ENCODE assay signal across 9 cellular contexts in genomic region chr7:47988496-47989386, GRCh38. TPM values are rescaled to one million over a fixed set of nuclear protein-coding genes. Genes with fewer than 3 reads are reported as not detected.
A peak's percentile ranks its signal among the peaks of the same experiment; 100 is the strongest.
DNase-seq lines count a peak whose midpoint lies in the region; TF ChIP-seq lines count a peak whose summit lies in the region.
"Had no signal": no experiment of that assay in that cellular context is flagged by ENCODE, and none has a peak within 500 bp of the region (broad histone marks: within the 10 kb centered on the region; RNA-seq: fewer than 3 reads in every experiment).

No MANE protein-coding gene starts in this region.

- H3K4me3 ChIP-seq in GM12865 (ENCODE audit: low read depth, low read length) (no peak overlapping the region), Loucy (ENCODE audit: low read length, poor library complexity, severe bottlenecking) (no peak overlapping the region), astrocyte of the cerebellum (ENCODE audit: low read depth, low read length) (no peak overlapping the region), neural cell (ENCODE audit: low read length) (no peak overlapping the region)

- no peaks in the 10 kb centered on the region for H3K9me2 ChIP-seq in Loucy (replicated peaks; ENCODE audit: low read depth, low read length)
- H3K9me2 ChIP-seq in neural cell (ENCODE audit: insufficient read depth, low read length), result no peaks in the 10 kb centered on the region

- no peak overlapping the region for H2AFZ ChIP-seq in Loucy (ENCODE audit: low read length)
- no peak overlapping the region for H2AFZ ChIP-seq in neural cell (ENCODE audit: low read depth, low read length)

- H3K79me2 ChIP-seq in Loucy (ENCODE audit: insufficient read depth, low read length) (no peaks in the 10 kb centered on the region), neural cell (replicated peaks; ENCODE audit: insufficient read depth, low read length) (no peaks in the 10 kb centered on the region)

- H3K9me3 ChIP-seq in Loucy (ENCODE audit: insufficient read depth, low read depth, low read length), result no peaks in the 10 kb centered on the region
- H3K9me3 ChIP-seq in neural cell (ENCODE audit: low read length), result no peaks in the 10 kb centered on the region

- H3K4me2 ChIP-seq in Loucy (ENCODE audit: low read depth, low read length, poor library complexity, severe bottlenecking) (no peak overlapping the region), neural cell (ENCODE audit: low read length) (no peak overlapping the region)

- H4K20me1 ChIP-seq in Loucy (ENCODE audit: insufficient read depth, low read length, poor library complexity, severe bottlenecking), result no peaks in the 10 kb centered on the region
- H4K20me1 ChIP-seq in neural cell (ENCODE audit: insufficient read depth), result no peaks in the 10 kb centered on the region

- H3K4me1 ChIP-seq in Loucy (ENCODE audit: insufficient read depth, low read length, poor library complexity, severe bottlenecking), result no peaks in the 10 kb centered on the region

- H3K36me3 ChIP-seq in Loucy (ENCODE audit: insufficient read depth, low read length) (no peaks in the 10 kb centered on the region), neural cell (ENCODE audit: insufficient read depth, low read length) (no peaks in the 10 kb centered on the region)

- no peak for TF ChIP-seq EP300 in neural cell (conservative IDR thresholded peaks at IDR 0.05; ENCODE audit: poor library complexity, severe bottlenecking)

- H3F3A ChIP-seq in Loucy (ENCODE audit: low read depth) (no peaks in the 10 kb centered on the region), neural cell (ENCODE audit: insufficient read depth, low read length, poor library complexity, severe bottlenecking) (no peaks in the 10 kb centered on the region)

- no peaks in the 10 kb centered on the region for H3K27me3 ChIP-seq in Loucy (ENCODE audit: insufficient read depth, low read length, poor library complexity, severe bottlenecking)
- H3K27me3 ChIP-seq in neural cell (ENCODE audit: insufficient read depth, low read depth, low read length), result no peaks in the 10 kb centered on the region

- no peak overlapping the region for H3K27ac ChIP-seq in neural cell (ENCODE audit: low read length)

- no peak for TF ChIP-seq RAD21 in neural cell (conservative IDR thresholded peaks at IDR 0.05)

- no peak overlapping the region for H3K9ac ChIP-seq in Loucy (ENCODE audit: low read depth, low read length, poor library complexity, severe bottlenecking)
- no peak overlapping the region for H3K9ac ChIP-seq in neural cell (ENCODE audit: low read length)

- DNase-seq in GM12865 (ENCODE audit: low read depth) (peak; percentile 26), astrocyte of the cerebellum (ENCODE audit: low read depth) (no peak), T1000 (lab: John Stamatoyannopoulos, UW) (no peak), UCSD-AML1 (lab: John Stamatoyannopoulos, UW; ENCODE audit: unreplicated experiment) (no peak), hepatic stellate cell (ENCODE audit: low spot score) (no peak), HK-2 (ENCODE audit: unreplicated experiment) (no peak)
- DNase-seq: nucleus accumbens had no signal

- TF ChIP-seq CTCF in GM12865 (IDR thresholded peaks at IDR 0.05; ENCODE audit: insufficient read depth, low read depth, low read length, missing control alignments) (peak; percentile 52), Loucy (conservative IDR thresholded peaks at IDR 0.05; ENCODE audit: low read length) (peak; percentile 42; the same call in 1 of the 2 replicates), astrocyte of the cerebellum (IDR thresholded peaks at IDR 0.05; ENCODE audit: low read depth, low read length, missing control alignments) (peak; percentile 61), neural cell (IDR thresholded peaks at IDR 0.05; ENCODE audit: poor library complexity, severe bottlenecking) (peak; percentile 40)

- in situ Hi-C loops in astrocyte of the cerebellum (cut with HindIII; ENCODE audit: low sequenced_read_pairs), result loop anchor here (25.0 kb wide), 1 partner anchor 124 kb away; no protein-coding TSS in a partner anchor

TF ChIP-seq in neural cell, 6 proteins besides CTCF, POLR2A, EP300 and RAD21:
- TF ChIP-seq POLR2AphosphoS5 (IDR thresholded peaks at IDR 0.05) (no peak), SMC3 (conservative IDR thresholded peaks at IDR 0.05; ENCODE audit: poor library complexity) (no peak), REST (IDR thresholded peaks at IDR 0.05; ENCODE audit: borderline replicate concordance) (no peak), EZH2 (IDR thresholded peaks at IDR 0.05; ENCODE audit: borderline replicate concordance, insufficient read depth, low read length, poor library complexity, severe bottlenecking) (no peak), TAF1 (IDR thresholded peaks at IDR 0.05; ENCODE audit: low read depth) (no peak), MXI1 (conservative IDR thresholded peaks at IDR 0.05; ENCODE audit: poor library complexity, severe bottlenecking) (no peak)

RNA-seq across cellular contexts. Expression of gene HUS1, which starts 9.3 kb away (rescaled TPM):
- polyA plus RNA-seq in neural cell, result 17.4 and 30.4 TPM in 2 replicates
- 35.8 and 37.5 TPM in 2 replicates for polyA minus RNA-seq in neural cell

RNA-seq across cellular contexts. Expression of gene SUN3, which starts 40.2 kb away (rescaled TPM):
- not detected in 2 replicates for polyA plus RNA-seq in neural cell
- polyA minus RNA-seq in neural cell, result not detected in 2 replicates

RNA-seq across cellular contexts. Expression of gene PKD1L1, which starts 40.5 kb away (rescaled TPM):
- polyA plus RNA-seq in neural cell, result 0.28 and 2.0 TPM in 2 replicates
- 0.69 and 1.5 TPM in 2 replicates for polyA minus RNA-seq in neural cell

RNA-seq across cellular contexts. Expression of gene C7orf57, which starts 46.6 kb away (rescaled TPM):
- not detected in 2 replicates for polyA plus RNA-seq in neural cell
- polyA minus RNA-seq in neural cell, result not detected in 2 replicates
